Comparison of ENCODE assay signal across 8 cellular contexts in genomic region chr17:27577124-27577761, GRCh38. TPM values are rescaled to one million over a fixed set of nuclear protein-coding genes. Genes with fewer than 3 reads are reported as not detected.
DNase-seq lines count a peak whose midpoint lies in the region; ATAC-seq and FAIRE-seq lines count a peak whose summit lies in the region.

No MANE protein-coding gene starts in this region.

- no peak for ATAC-seq in GM21515 (IDR thresholded peaks at IDR 0.05; ENCODE audit: unreplicated experiment)

- no peak for FAIRE-seq in HTR-8/SVneo (lab: Jason Lieb, UNC)

- POLR2A ChIA-PET in activated CD4-positive, alpha-beta memory T cell treated with anti-CD3 and anti-CD28 coated beads for 36 hours (lab: Charles Lee), result interaction anchor here (1.3 kb wide), 1 partner anchor 33 kb away, joined by 3 read pairs; no protein-coding TSS in a partner anchor

- no peaks in the 10 kb centered on the region for H3K27me3 Mint-ChIP-seq in activated CD4-positive, alpha-beta memory T cell treated with anti-CD3 and anti-CD28 coated beads for 36 hours

- CTCF ChIA-PET in activated CD4-positive, alpha-beta memory T cell treated with anti-CD3 and anti-CD28 coated beads for 36 hours (lab: Charles Lee), result interaction anchor here (0.6 to 4.3 kb wide), 4 partner anchors 23 to 197 kb away, joined by 3 to 29 read pairs (median 4); partner anchors contain the start of gene KSR1

- peaks cover 7% of the 10 kb centered on the region for H3K36me3 Mint-ChIP-seq in activated CD4-positive, alpha-beta memory T cell treated with anti-CD3 and anti-CD28 coated beads for 36 hours

- H3K9me3 Mint-ChIP-seq in activated CD4-positive, alpha-beta memory T cell treated with anti-CD3 and anti-CD28 coated beads for 36 hours, result no peaks in the 10 kb centered on the region

- intact Hi-C loops in activated CD4-positive, alpha-beta memory T cell treated with anti-CD3 and anti-CD28 coated beads for 36 hours (cut with micrococcal nuclease), result loop anchor here (5.0 kb wide), 1 partner anchor 55 kb away; no protein-coding TSS in a partner anchor
- intact Hi-C loops in head of caudate nucleus (cut with DNase I), result loop anchor here (10.0 kb wide), 1 partner anchor 82 kb away; no protein-coding TSS in a partner anchor

- H3K4me3 Mint-ChIP-seq in activated CD4-positive, alpha-beta memory T cell treated with anti-CD3 and anti-CD28 coated beads for 36 hours, result no peak overlapping the region

- peaks cover 78% of the 10 kb centered on the region for H3K4me1 Mint-ChIP-seq in activated CD4-positive, alpha-beta memory T cell treated with anti-CD3 and anti-CD28 coated beads for 36 hours (ENCODE audit: low read depth)

- DNase-seq in EL, result peak; percentile 67
- no peak for DNase-seq in activated CD4-positive, alpha-beta memory T cell treated with anti-CD3 and anti-CD28 coated beads for 36 hours
- peak; percentile 58 to 90 (median 78) for DNase-seq in head of caudate nucleus
- peak; percentile 76 for DNase-seq in putamen (ENCODE audit: low spot score)
- no peak for DNase-seq in HTR-8/SVneo (ENCODE audit: insufficient read length, low spot score)
- DNase-seq in DMS153 treated with DMSO at 0.1 percent for 48 hours (lab: John Stamatoyannopoulos, UW; ENCODE audit: unreplicated experiment), result no peak
- DNase-seq in RPMI8226, result no peak

- H3K27ac Mint-ChIP-seq in activated CD4-positive, alpha-beta memory T cell treated with anti-CD3 and anti-CD28 coated beads for 36 hours, result peak overlapping the region; percentile 59

RNA-seq across cellular contexts. Expression of gene LGALS9, which starts 53.7 kb away (rescaled TPM):
- total RNA-seq in activated CD4-positive, alpha-beta memory T cell treated with anti-CD3 and anti-CD28 coated beads for 36 hours, result 10 to 100 TPM; 44.3 to 45.4 TPM

Comparison
In these comparisons a context has a peak if more than half of its experiments do, and no peak if none do; other contexts are left out.
1. DNase-seq: peak in EL (single experiment), head of caudate nucleus (42 of 42) and putamen (single experiment); none in activated CD4-positive, alpha-beta memory T cell treated with anti-CD3 and anti-CD28 coated beads for 36 hours (single experiment), HTR-8/SVneo (single experiment), DMS153 treated with DMSO at 0.1 percent for 48 hours (single experiment) and RPMI8226 (single experiment).